In genomic region chr2:73852020-73852419, GRCh38 we compare ENCODE assay signal across 13 cellular contexts. TPM values are rescaled to one million over a fixed set of nuclear protein-coding genes. Genes with fewer than 3 reads are reported as not detected.
DNase-seq lines count a peak whose midpoint lies in the region; ATAC-seq and TF ChIP-seq lines count a peak whose summit lies in the region.
"Had no signal": no experiment of that assay in that cellular context is flagged by ENCODE, and none has a peak within 500 bp of the region (broad histone marks: within the 10 kb centered on the region; RNA-seq: fewer than 3 reads in every experiment).

No MANE protein-coding gene starts in this region.

- DNase-seq in GM04503 (ENCODE audit: low read depth) (peak; percentile 49), Panc1 (ENCODE audit: low read depth, low spot score) (peak; percentile 78), epithelial cell of prostate (ENCODE audit: low read depth, low spot score) (no peak), renal cortical epithelial cell (ENCODE audit: low read depth) (peak; percentile 52), vagina (ENCODE audit: extremely low spot score in 2 of 2) (no peak)
- DNase-seq in activated CD4-positive, alpha-beta memory T cell treated with anti-CD3 and anti-CD28 coated beads for 36 hours: no peak
- DNase-seq: central memory CD4-positive, alpha-beta T cell; esophagus squamous epithelium; left cardiac atrium; NCI-H2081 treated with DMSO at 0.1 percent for 48 hours; T1000 had no signal

- H3K27me3 ChIP-seq in Panc1 (ENCODE audit: control insufficient read depth, insufficient read depth, low read length) (no peaks in the 10 kb centered on the region), vagina (no peaks in the 10 kb centered on the region)
- H3K27me3 ChIP-seq: esophagus squamous epithelium, neural progenitor cell had no signal

- H3K27me3 Mint-ChIP-seq in activated CD4-positive, alpha-beta memory T cell treated with anti-CD3 and anti-CD28 coated beads for 36 hours: no peaks in the 10 kb centered on the region

- H3K4me1 ChIP-seq in Panc1 (ENCODE audit: control insufficient read depth, insufficient read depth, low read length) (no peaks in the 10 kb centered on the region), vagina (no peaks in the 10 kb centered on the region)
- H3K4me1 ChIP-seq: neural progenitor cell had no signal

- intact Hi-C loops in Panc1 (cut with micrococcal nuclease; ENCODE audit: unreplicated experiment): no loop called here
- intact Hi-C loops in vagina (cut with DNase I): no loop called here
- intact Hi-C loops in activated CD4-positive, alpha-beta memory T cell treated with anti-CD3 and anti-CD28 coated beads for 36 hours (cut with micrococcal nuclease): loop anchor here (1.0 kb wide), 1 partner anchor 21 kb away; no protein-coding TSS in a partner anchor

- peaks cover 19% of the 10 kb centered on the region for H3K4me1 Mint-ChIP-seq in activated CD4-positive, alpha-beta memory T cell treated with anti-CD3 and anti-CD28 coated beads for 36 hours (ENCODE audit: low read depth)
- H3K4me1 Mint-ChIP-seq: neural progenitor cell had no signal

- in situ Hi-C loops in Panc1 (cut with HindIII; ENCODE audit: low pct_unique_long_range_greater_than_20kb, low sequenced_read_pairs): no loop called here

- ATAC-seq in Panc1 (peak; percentile 80), HG02610 (IDR thresholded peaks at IDR 0.05; ENCODE audit: unreplicated experiment) (no peak)

- POLR2A ChIA-PET in Panc1 (lab: Charles Lee): no interaction called here
- POLR2A ChIA-PET in activated CD4-positive, alpha-beta memory T cell treated with anti-CD3 and anti-CD28 coated beads for 36 hours (lab: Charles Lee): no interaction called here

- no peaks in the 10 kb centered on the region for H3K9me3 Mint-ChIP-seq in activated CD4-positive, alpha-beta memory T cell treated with anti-CD3 and anti-CD28 coated beads for 36 hours
- H3K9me3 Mint-ChIP-seq: neural progenitor cell had no signal

- no peak for TF ChIP-seq CTCF in Panc1 (IDR thresholded peaks at IDR 0.05)
- no peak for TF ChIP-seq CTCF in vagina (IDR thresholded peaks at IDR 0.05)

- TF ChIP-seq POLR2A in vagina (IDR thresholded peaks at IDR 0.05): no peak

- H3K36me3 ChIP-seq in Panc1 (ENCODE audit: control insufficient read depth, insufficient read depth, low read length): peaks cover 13% of the 10 kb centered on the region
- peaks cover 0 to 81% of the 10 kb centered on the region in 2 donors for H3K36me3 ChIP-seq in vagina

- H3K27ac ChIP-seq in Panc1 (ENCODE audit: low read length) (no peak overlapping the region), epithelial cell of prostate (peak overlapping the region; percentile 10), vagina (no peak overlapping the region)
- H3K27ac ChIP-seq: neural progenitor cell had no signal

- H3K4me3 Mint-ChIP-seq in activated CD4-positive, alpha-beta memory T cell treated with anti-CD3 and anti-CD28 coated beads for 36 hours: no peak overlapping the region
- H3K4me3 Mint-ChIP-seq: neural progenitor cell had no signal

- H3K27ac Mint-ChIP-seq in activated CD4-positive, alpha-beta memory T cell treated with anti-CD3 and anti-CD28 coated beads for 36 hours: no peak overlapping the region
- H3K27ac Mint-ChIP-seq: neural progenitor cell had no signal

- H3K4me3 ChIP-seq in Panc1 (ENCODE audit: low read depth in 2 of 2, low read length in 2 of 2) (no peak overlapping the region), vagina (no peak overlapping the region)
- H3K4me3 ChIP-seq: esophagus squamous epithelium, neural progenitor cell had no signal

- H3K9me3 ChIP-seq in Panc1 (ENCODE audit: control insufficient read depth, insufficient read depth, low read depth, low read length) (no peaks in the 10 kb centered on the region), vagina (no peaks in the 10 kb centered on the region)
- H3K9me3 ChIP-seq: esophagus squamous epithelium had no signal

- CTCF ChIA-PET in Panc1 (lab: Charles Lee): interaction anchor here (0.6 kb wide), 1 partner anchor 245 kb away, joined by 4 read pairs; no protein-coding TSS in a partner anchor
- CTCF ChIA-PET in activated CD4-positive, alpha-beta memory T cell treated with anti-CD3 and anti-CD28 coated beads for 36 hours (lab: Charles Lee): interaction anchor here (0.7 to 2.0 kb wide), 2 partner anchors 28 to 149 kb away, joined by 3 to 6 read pairs; no protein-coding TSS in a partner anchor

- peaks cover 58% of the 10 kb centered on the region for H3K36me3 Mint-ChIP-seq in activated CD4-positive, alpha-beta memory T cell treated with anti-CD3 and anti-CD28 coated beads for 36 hours

- BruUV-seq in Panc1 (replicated peaks; lab: Mats Ljungman, UMichigan): no TSS peak

RNA-seq across cellular contexts. Expression of gene STAMBP, which starts 23.3 kb away (rescaled TPM):
- total RNA-seq in Panc1 (2021; ENCODE audit: unreplicated experiment) (49.0 TPM), renal cortical epithelial cell (36.5 and 61.9 TPM in 2 replicates), vagina (30.4 TPM)
- polyA plus RNA-seq in Panc1 (2012; ENCODE audit: insufficient read length): 33.5 TPM
- total RNA-seq in activated CD4-positive, alpha-beta memory T cell treated with anti-CD3 and anti-CD28 coated beads for 36 hours: 10 to 100 TPM; 79.9 to 85.3 TPM

RNA-seq across cellular contexts. Expression of gene ACTG2, which starts 40.8 kb away (rescaled TPM):
- 0.23 TPM for total RNA-seq in Panc1 (2021; ENCODE audit: unreplicated experiment)
- 0.44 TPM for polyA plus RNA-seq in Panc1 (2012; ENCODE audit: insufficient read length)
- total RNA-seq in renal cortical epithelial cell: 0.15 TPM in 1 of 2 replicates, not detected in the other
- 413 TPM for total RNA-seq in vagina
- not detected for total RNA-seq in activated CD4-positive, alpha-beta memory T cell treated with anti-CD3 and anti-CD28 coated beads for 36 hours

Comparison
In these comparisons a context has a peak if more than half of its experiments do, and no peak if none do; other contexts are left out.
1. DNase-seq: peak in GM04503 (single experiment), Panc1 (single experiment) and renal cortical epithelial cell (single experiment); none in epithelial cell of prostate (single experiment), vagina (0 of 2) and activated CD4-positive, alpha-beta memory T cell treated with anti-CD3 and anti-CD28 coated beads for 36 hours (single experiment).
2. RNA of gene ACTG2, which starts 40.8 kb away (total RNA-seq): 413 TPM in vagina (single experiment); 0.23 TPM in Panc1 (single experiment), 0.15 TPM in renal cortical epithelial cell and not detected in activated CD4-positive, alpha-beta memory T cell treated with anti-CD3 and anti-CD28 coated beads for 36 hours; every median in the first group is over 100 times any median in the second.